In genomic region chr19:38320969-38321339, GRCh38 we compare ENCODE assay signal across 8 cellular contexts. TPM values are rescaled to one million over a fixed set of nuclear protein-coding genes. Genes with fewer than 3 reads are reported as not detected.
DNase-seq lines count a peak whose midpoint lies in the region; ATAC-seq and TF ChIP-seq lines count a peak whose summit lies in the region.
"Had no signal": no experiment of that assay in that cellular context is flagged by ENCODE, and none has a peak within 500 bp of the region (broad histone marks: within the 10 kb centered on the region; RNA-seq: fewer than 3 reads in every experiment).

No MANE protein-coding gene starts in this region.

- ATAC-seq in activated CD8-positive, alpha-beta T cell treated with anti-CD3 and anti-CD28 coated beads, Interleukin-2, amount 10 ng/mL, durations not matched to agents 7 days and 5 days: no peak
- ATAC-seq in right cardiac atrium (no peak), GM18868 (IDR thresholded peaks at IDR 0.05; ENCODE audit: unreplicated experiment) (no peak)
- no peak for ATAC-seq in stimulated activated memory B cell treated with anti-CD40 and anti-IgM and Interleukin-4, amounts not matched to agents 10 μg/mL and 1 μg/mL and 100 μg/mL, for 72 hours

- H3K4me1 Mint-ChIP-seq in H9: peaks cover 11 to 26% of the 10 kb centered on the region in 2 experiments
- peaks cover 52% of the 10 kb centered on the region for H3K4me1 Mint-ChIP-seq in activated CD8-positive, alpha-beta T cell treated with anti-CD3 and anti-CD28 coated beads, Interleukin-2, amount 10 ng/mL, durations not matched to agents 7 days and 5 days (ENCODE audit: low read depth)
- H3K4me1 Mint-ChIP-seq in stimulated activated memory B cell treated with anti-CD40 and anti-IgM and Interleukin-4, amounts not matched to agents 10 μg/mL and 1 μg/mL and 100 μg/mL, for 72 hours: peaks cover 47% of the 10 kb centered on the region

- H3T11ph ChIP-seq in H9 (ENCODE audit: low read length): no peak overlapping the region

- H3K36me3 Mint-ChIP-seq in H9 (ENCODE audit: insufficient read depth in 1 of 3, low read depth in 3 of 3): peaks cover 0 to 8% (median 2%) of the 10 kb centered on the region in 3 experiments; a peak in 2 of 7 replicates
- H3K36me3 Mint-ChIP-seq in activated CD8-positive, alpha-beta T cell treated with anti-CD3 and anti-CD28 coated beads, Interleukin-2, amount 10 ng/mL, durations not matched to agents 7 days and 5 days (ENCODE audit: low read depth): peaks cover 17% of the 10 kb centered on the region
- H3K36me3 Mint-ChIP-seq in stimulated activated memory B cell treated with anti-CD40 and anti-IgM and Interleukin-4, amounts not matched to agents 10 μg/mL and 1 μg/mL and 100 μg/mL, for 72 hours: peaks cover 9% of the 10 kb centered on the region

- H4K91ac ChIP-seq in H9 (ENCODE audit: insufficient read length, low read depth, low read length): no peak overlapping the region

- H3K56ac ChIP-seq in H9 (ENCODE audit: insufficient read length, low read depth, low read length): no peak overlapping the region

- no peak overlapping the region for H3K23ac ChIP-seq in H9 (ENCODE audit: insufficient read length, low read depth, low read length)

- H3K27ac Mint-ChIP-seq in H9: no peak overlapping the region
- peak overlapping the region; percentile 51 for H3K27ac Mint-ChIP-seq in activated CD8-positive, alpha-beta T cell treated with anti-CD3 and anti-CD28 coated beads, Interleukin-2, amount 10 ng/mL, durations not matched to agents 7 days and 5 days
- H3K27ac Mint-ChIP-seq in stimulated activated memory B cell treated with anti-CD40 and anti-IgM and Interleukin-4, amounts not matched to agents 10 μg/mL and 1 μg/mL and 100 μg/mL, for 72 hours: peak overlapping the region; percentile 82

- H3K27me3 Mint-ChIP-seq in H9 (ENCODE audit: low read depth): peaks cover 51% of the 10 kb centered on the region
- H3K27me3 Mint-ChIP-seq in activated CD8-positive, alpha-beta T cell treated with anti-CD3 and anti-CD28 coated beads, Interleukin-2, amount 10 ng/mL, durations not matched to agents 7 days and 5 days (ENCODE audit: low read depth): no peaks in the 10 kb centered on the region
- no peaks in the 10 kb centered on the region for H3K27me3 Mint-ChIP-seq in stimulated activated memory B cell treated with anti-CD40 and anti-IgM and Interleukin-4, amounts not matched to agents 10 μg/mL and 1 μg/mL and 100 μg/mL, for 72 hours

- H3K27me3 ChIP-seq in H9 (ENCODE audit: insufficient read depth, low read length) (peaks cover 9% of the 10 kb centered on the region; the same call in 1 of the 2 replicates), right cardiac atrium (ENCODE audit: control insufficient read depth, insufficient read depth) (no peaks in the 10 kb centered on the region)

- no peak overlapping the region for H2AFZ ChIP-seq in H9 (ENCODE audit: low read length)

- TF ChIP-seq CTCF in H9 (conservative IDR thresholded peaks at IDR 0.05): no peak

- H3K79me2 ChIP-seq in H9 (ENCODE audit: insufficient read depth, low read length): no peaks in the 10 kb centered on the region

- H3K18ac ChIP-seq in H9 (ENCODE audit: insufficient read length, low read depth, low read length): no peak overlapping the region

- H3K4me1 ChIP-seq in H9 (ENCODE audit: insufficient read depth, low read length) (no peaks in the 10 kb centered on the region), right cardiac atrium (ENCODE audit: control insufficient read depth, insufficient read depth, low read length) (peaks cover 4% of the 10 kb centered on the region)

- H3K4me3 ChIP-seq in right cardiac atrium (ENCODE audit: low read length): no peak overlapping the region

- CTCF ChIA-PET in activated CD8-positive, alpha-beta T cell treated with anti-CD3 and anti-CD28 coated beads, Interleukin-2, amount 10 ng/mL, durations not matched to agents 7 days and 5 days (lab: Charles Lee): interaction anchor here (0.6 to 2.7 kb wide), 5 partner anchors 15 to 418 kb away, joined by 3 to 8 read pairs (median 4); partner anchors contain the start of gene CATSPERG

- H4K8ac ChIP-seq in H9 (replicated peaks; ENCODE audit: insufficient read length, low read depth, low read length): no peak overlapping the region

- H2BK5ac ChIP-seq in H9 (ENCODE audit: insufficient read length, low read length): no peak overlapping the region

- H4K5ac ChIP-seq in H9 (ENCODE audit: insufficient read length, low read depth, low read length): no peak overlapping the region

- no peaks in the 10 kb centered on the region for H3K79me1 ChIP-seq in H9 (ENCODE audit: insufficient read depth, low read depth, low read length, poor library complexity, severe bottlenecking)

- no peak overlapping the region for H2BK12ac ChIP-seq in H9 (ENCODE audit: insufficient read length, low read depth, low read length)

- H3K27ac ChIP-seq in H9 (ENCODE audit: insufficient read length, low read depth, low read length) (no peak overlapping the region), right cardiac atrium (ENCODE audit: low read length) (no peak overlapping the region)

- H3K4me2 ChIP-seq in H9 (ENCODE audit: insufficient read depth, insufficient read length, low read length): no peak overlapping the region

- H3K4ac ChIP-seq in H9 (ENCODE audit: low read depth, low read length): no peak overlapping the region

- H3K9me3 Mint-ChIP-seq in H9: no peaks in the 10 kb centered on the region; a peak in 1 of 5 replicates
- H3K9me3 Mint-ChIP-seq in activated CD8-positive, alpha-beta T cell treated with anti-CD3 and anti-CD28 coated beads, Interleukin-2, amount 10 ng/mL, durations not matched to agents 7 days and 5 days (ENCODE audit: insufficient read depth): no peaks in the 10 kb centered on the region
- no peaks in the 10 kb centered on the region for H3K9me3 Mint-ChIP-seq in stimulated activated memory B cell treated with anti-CD40 and anti-IgM and Interleukin-4, amounts not matched to agents 10 μg/mL and 1 μg/mL and 100 μg/mL, for 72 hours

- H2BK15ac ChIP-seq in H9 (ENCODE audit: low read depth, low read length): no peak overlapping the region

- no peaks in the 10 kb centered on the region for H3K9me3 ChIP-seq in H9 (ENCODE audit: control insufficient read depth, low read depth, low read length)
- no peaks in the 10 kb centered on the region for H3K9me3 ChIP-seq in right cardiac atrium (ENCODE audit: control insufficient read depth, low read length)

- no peak overlapping the region for H2BK20ac ChIP-seq in H9 (ENCODE audit: low read depth, low read length, poor library complexity, severe bottlenecking)

- no peak overlapping the region for H2AK5ac ChIP-seq in H9 (ENCODE audit: insufficient read length, low read length)

- H3K9ac ChIP-seq in H9 (ENCODE audit: extremely low read depth, insufficient read length, low read length): no peak overlapping the region

- peaks cover 15% of the 10 kb centered on the region for H3K23me2 ChIP-seq in H9 (ENCODE audit: insufficient read length, low read depth, low read length, poor library complexity, severe bottlenecking)

- POLR2A ChIA-PET in activated CD8-positive, alpha-beta T cell treated with anti-CD3 and anti-CD28 coated beads, Interleukin-2, amount 10 ng/mL, durations not matched to agents 7 days and 5 days (lab: Charles Lee): interaction anchor here (0.6 kb wide), 2 partner anchors 9 to 252 kb away, joined by 3 read pairs; no protein-coding TSS in a partner anchor

- H3K4me3 Mint-ChIP-seq in H9: peak overlapping the region; percentile 67 to 86; a peak in 2 of 5 replicates
- H3K4me3 Mint-ChIP-seq in activated CD8-positive, alpha-beta T cell treated with anti-CD3 and anti-CD28 coated beads, Interleukin-2, amount 10 ng/mL, durations not matched to agents 7 days and 5 days: peak overlapping the region; percentile 85
- H3K4me3 Mint-ChIP-seq in stimulated activated memory B cell treated with anti-CD40 and anti-IgM and Interleukin-4, amounts not matched to agents 10 μg/mL and 1 μg/mL and 100 μg/mL, for 72 hours: peak overlapping the region; percentile 86

- intact Hi-C loops in right cardiac atrium (cut with DNase I): loop anchor here in 3 of 4 donors (5.0 to 10.0 kb wide), 3 partner anchors 69 to 416 kb away; partner anchors contain the start of genes SIPA1L3 (in 1 of the 3) and WDR87 (in 1 of the 3)

- no peak overlapping the region for H3K14ac ChIP-seq in H9 (ENCODE audit: insufficient read depth, low read length)

- H2BK120ac ChIP-seq in H9 (ENCODE audit: low read depth, low read length, poor library complexity, severe bottlenecking): no peak overlapping the region

- DNase-seq in H9 (no peak), right cardiac atrium (peak in 2 of 3 donors; percentile 21 to 60), cerebellar cortex (ENCODE audit: low spot score) (no peak), hippocampal formation (lab: John Stamatoyannopoulos, UW) (no peak)
- no peak for DNase-seq in activated CD8-positive, alpha-beta T cell treated with anti-CD3 and anti-CD28 coated beads, Interleukin-2, amount 10 ng/mL, durations not matched to agents 7 days and 5 days
- DNase-seq: RPMI8226 had no signal

- WGBS in H9 (ENCODE audit: extremely low coverage, insufficient read length, low lambda C conversion rate): no CpG with 5 or more reads among the region's 3 CpGs
- WGBS in right cardiac atrium: 88% methylated on average over 3 of the region's 3 CpGs

- no peaks in the 10 kb centered on the region for H4K20me1 ChIP-seq in H9 (ENCODE audit: control insufficient read depth, insufficient read depth, insufficient read length)

RNA-seq across cellular contexts. Expression of gene KCNK6, which starts 1.3 kb away (rescaled TPM):
- 5.4 and 6.5 TPM in 2 replicates for total RNA-seq in H9 (2021)
- total RNA-seq in activated CD8-positive, alpha-beta T cell treated with anti-CD3 and anti-CD28 coated beads, Interleukin-2, amount 10 ng/mL, durations not matched to agents 7 days and 5 days: 10 to 100 TPM; 13.5 to 13.7 TPM
- total RNA-seq in right cardiac atrium: 1 to 10 TPM; 2.2 to 3.0 (median 2.8) TPM
- polyA plus RNA-seq in right cardiac atrium: 2.4 TPM

RNA-seq across cellular contexts. Expression of gene YIF1B, which starts 5.2 kb away (rescaled TPM):
- total RNA-seq in H9 (2021): 73.2 and 77.4 TPM in 2 replicates
- 10 to 100 TPM; 66.6 to 72.3 TPM for total RNA-seq in activated CD8-positive, alpha-beta T cell treated with anti-CD3 and anti-CD28 coated beads, Interleukin-2, amount 10 ng/mL, durations not matched to agents 7 days and 5 days
- total RNA-seq in right cardiac atrium: 10 to 100 TPM; 15.9 to 24.4 (median 19.9) TPM
- 25.7 TPM for polyA plus RNA-seq in right cardiac atrium

RNA-seq across cellular contexts. Expression of gene CATSPERG, which starts 14.7 kb away (rescaled TPM):
- total RNA-seq in H9 (2021) (3.0 and 3.7 TPM in 2 replicates), right cardiac atrium (1 to 10 TPM; 1.2 to 2.0 (median 1.6) TPM)
- total RNA-seq in activated CD8-positive, alpha-beta T cell treated with anti-CD3 and anti-CD28 coated beads, Interleukin-2, amount 10 ng/mL, durations not matched to agents 7 days and 5 days: 10 to 100 TPM; 10.7 to 11.3 TPM
- 1.4 TPM for polyA plus RNA-seq in right cardiac atrium

RNA-seq across cellular contexts. Expression of gene C19orf33, which starts 16.9 kb away (rescaled TPM):
- total RNA-seq in H9 (2021) (1.2 TPM in 1 of 2 replicates, not detected in the other), right cardiac atrium (under 1 TPM in 2 of 4 donors, not detected in 2; 0.57 to 0.89 TPM)
- not detected for total RNA-seq in activated CD8-positive, alpha-beta T cell treated with anti-CD3 and anti-CD28 coated beads, Interleukin-2, amount 10 ng/mL, durations not matched to agents 7 days and 5 days
- polyA plus RNA-seq in right cardiac atrium: 4.3 TPM

RNA-seq across cellular contexts. Expression of gene PSMD8, which starts 53.4 kb away (rescaled TPM):
- total RNA-seq in H9 (2021): 185 and 189 TPM in 2 replicates
- total RNA-seq in activated CD8-positive, alpha-beta T cell treated with anti-CD3 and anti-CD28 coated beads, Interleukin-2, amount 10 ng/mL, durations not matched to agents 7 days and 5 days: 100 to 1,000 TPM; 173 to 187 TPM
- total RNA-seq in right cardiac atrium: 100 to 1,000 TPM; 223 to 311 (median 259) TPM
- 255 TPM for polyA plus RNA-seq in right cardiac atrium

Comparison
In these comparisons a context has a peak if more than half of its experiments do, and no peak if none do; other contexts are left out.
1. DNase-seq: peak in right cardiac atrium (2 of 3); none in H9 (single experiment), activated CD8-positive, alpha-beta T cell treated with anti-CD3 and anti-CD28 coated beads, Interleukin-2, amount 10 ng/mL, durations not matched to agents 7 days and 5 days (single experiment), cerebellar cortex (single experiment) and hippocampal formation (0 of 2).
2. H3K27ac Mint-ChIP-seq: peak in activated CD8-positive, alpha-beta T cell treated with anti-CD3 and anti-CD28 coated beads, Interleukin-2, amount 10 ng/mL, durations not matched to agents 7 days and 5 days (single experiment) and stimulated activated memory B cell treated with anti-CD40 and anti-IgM and Interleukin-4, amounts not matched to agents 10 μg/mL and 1 μg/mL and 100 μg/mL, for 72 hours (single experiment); none in H9 (0 of 3).
3. Peak in every context shown above with its lines, with median percentiles within 50 percentile points of each other: H3K4me3 Mint-ChIP-seq.